ENCODE assay signal across 38 cellular contexts in genomic region chr22:32249231-32249630, GRCh38. TPM values are rescaled to one million over a fixed set of nuclear protein-coding genes. Genes with fewer than 3 reads are reported as not detected.
"Had no signal": no experiment of that assay in that cellular context is flagged by ENCODE, and none has a peak within 500 bp of the region (broad histone marks: within the 10 kb centered on the region; RNA-seq: fewer than 3 reads in every experiment).

No MANE protein-coding gene starts in this region.

- FAIRE-seq: astrocyte, TTC549 had no signal

- H3K4me3 Mint-ChIP-seq: activated B cell treated with CpG ODN at 0.5 μM for 24 hours; activated CD4-positive, alpha-beta memory T cell treated with anti-CD3 and anti-CD28 coated beads for 36 hours; activated CD4-positive, alpha-beta T cell treated with anti-CD3 and anti-CD28 coated beads, Interleukin-2, amount 10 ng/mL, durations not matched to agents 24 days and 14 days; activated CD8-positive, alpha-beta T cell treated with anti-CD3 and anti-CD28 coated beads for 36 hours; activated naive CD8-positive, alpha-beta T cell treated with anti-CD3 and anti-CD28 coated beads for 36 hours; activated T-cell treated with anti-CD3 and anti-CD28 coated beads, Interleukin-2, amount 50 U/mL, for 4 hours; activated T-cell treated with anti-CD3 and anti-CD28 coated beads, Interleukin-2, amount 50 U/mL, for 72 hours; activated T-helper 1 cell treated with anti-CD3 and anti-CD28 coated beads, Interleukin-12 subunit alpha, Interleukin-12 subunit beta, Interleukin-2, Interleukin-4 antibody, amounts not matched to agents 30 ng/mL and 10 ng/mL and 1 ng/mL, durations not matched to agents 14 hours and 24 hours and 36 hours; activated T-helper 17 cell treated with anti-CD3 and anti-CD28 coated beads, Interleukin-2, amount 50 U/mL, for 72 hours; T-helper 1 cell treated with Interleukin-12 subunit alpha and Interleukin-12 subunit beta and Interleukin-4 antibody, amounts not matched to agents 30 μg/mL and 1 μg/mL, for 36 hours; T-helper 2 cell treated with Interferon-gamma antibody and Interleukin-4, amounts not matched to agents 5 μg/mL and 100 μg/mL, for 36 hours had no signal

- H3K27ac ChIP-seq: adrenal gland, body of pancreas, brain microvascular endothelial cell, breast epithelium, VCaP had no signal

- H3K36me3 ChIP-seq: adrenal gland, brain microvascular endothelial cell, breast epithelium had no signal

- H3K4me1 ChIP-seq: adrenal gland, body of pancreas, breast epithelium had no signal

- H3K27me3 ChIP-seq: adrenal gland, body of pancreas, brain microvascular endothelial cell, breast epithelium had no signal

- DNase-seq: activated B cell treated with CpG ODN at 0.5 μM for 24 hours; activated CD4-positive, alpha-beta memory T cell treated with anti-CD3 and anti-CD28 coated beads for 36 hours; activated CD4-positive, alpha-beta T cell treated with anti-CD3 and anti-CD28 coated beads for 4 hours; activated CD4-positive, alpha-beta T cell treated with anti-CD3 and anti-CD28 coated beads, Interleukin-2, amount 10 ng/mL, durations not matched to agents 24 days and 14 days; activated CD4-positive, alpha-beta T cell treated with anti-CD3 and anti-CD28 coated beads, Interleukin-2, amount 50 U/mL, for 1 hour; activated CD4-positive, alpha-beta T cell treated with anti-CD3 and anti-CD28 coated beads, Interleukin-2, amount 50 U/mL, for 4 hours; activated CD4-positive, CD25-positive, alpha-beta regulatory T cell treated with anti-CD3 and anti-CD28 coated beads, Interleukin-2, amount 50 U/mL, for 72 hours; activated CD8-positive, alpha-beta memory T cell treated with anti-CD3 and anti-CD28 coated beads, Interleukin-2, amount 50 U/mL, for 4 hours; activated CD8-positive, alpha-beta T cell treated with anti-CD3 and anti-CD28 coated beads for 36 hours; activated effector memory CD4-positive, alpha-beta T cell treated with anti-CD3 and anti-CD28 coated beads, Interleukin-2, amount 50 U/mL, for 16 hours; activated naive CD4-positive, alpha-beta T cell treated with anti-CD3 and anti-CD28 coated beads, Interleukin-2, amount 50 U/mL, for 16 hours; activated naive CD4-positive, alpha-beta T cell treated with Interleukin-2 at 50 U/mL for 16 hours; activated naive CD8-positive, alpha-beta T cell treated with anti-CD3 and anti-CD28 coated beads for 36 hours; activated T-cell treated with anti-CD3 and anti-CD28 coated beads for 4 hours; activated T-cell treated with anti-CD3 and anti-CD28 coated beads, Interleukin-2, amount 50 U/mL, for 1 hour; activated T-cell treated with anti-CD3 and anti-CD28 coated beads, Interleukin-2, amount 50 U/mL, for 4 hours; activated T-cell treated with anti-CD3 and anti-CD28 coated beads, Interleukin-2, amount 50 U/mL, for 72 hours; adrenal gland; amniotic stem cell; aorta; body of pancreas; brain microvascular endothelial cell; central memory CD4-positive, alpha-beta T cell; SW 1271; T-helper 1 cell; T-helper 2 cell; T-helper 9 cell had no signal

- H3K4me1 Mint-ChIP-seq: activated B cell treated with CpG ODN at 0.5 μM for 24 hours; activated CD4-positive, alpha-beta T cell treated with anti-CD3 and anti-CD28 coated beads, Interleukin-2, amount 10 ng/mL, durations not matched to agents 24 days and 14 days; activated naive CD8-positive, alpha-beta T cell treated with anti-CD3 and anti-CD28 coated beads for 36 hours; activated T-helper 17 cell treated with anti-CD3 and anti-CD28 coated beads, Interleukin-2, amount 50 U/mL, for 72 hours had no signal

- H3K9me3 ChIP-seq: adrenal gland, body of pancreas, breast epithelium had no signal

- H3K27ac Mint-ChIP-seq: activated B cell treated with CpG ODN at 0.5 μM for 24 hours; activated CD4-positive, alpha-beta memory T cell treated with anti-CD3 and anti-CD28 coated beads for 36 hours; activated CD4-positive, alpha-beta T cell treated with anti-CD3 and anti-CD28 coated beads, Interleukin-2, amount 10 ng/mL, durations not matched to agents 24 days and 14 days; activated CD8-positive, alpha-beta T cell treated with anti-CD3 and anti-CD28 coated beads for 36 hours; activated naive CD4-positive, alpha-beta T cell treated with anti-CD3 and anti-CD28 coated beads, Interleukin-2, amount 50 U/mL, for 72 hours; activated naive CD8-positive, alpha-beta T cell treated with anti-CD3 and anti-CD28 coated beads for 36 hours; activated T-cell treated with anti-CD3 and anti-CD28 coated beads, Interleukin-2, amount 50 U/mL, for 72 hours; activated T-helper 1 cell treated with anti-CD3 and anti-CD28 coated beads, Interleukin-12 subunit alpha, Interleukin-12 subunit beta, Interleukin-2, Interleukin-4 antibody, amounts not matched to agents 30 ng/mL and 10 ng/mL and 1 ng/mL, durations not matched to agents 14 hours and 24 hours and 36 hours; activated T-helper 17 cell treated with anti-CD3 and anti-CD28 coated beads, Interleukin-2, amount 50 U/mL, for 72 hours; T-helper 1 cell treated with Interleukin-12 subunit alpha and Interleukin-12 subunit beta and Interleukin-4 antibody, amounts not matched to agents 30 μg/mL and 1 μg/mL, for 36 hours; T-helper 2 cell treated with Interferon-gamma antibody and Interleukin-4, amounts not matched to agents 5 μg/mL and 100 μg/mL, for 36 hours had no signal

- H3K9me3 Mint-ChIP-seq: activated B cell treated with CpG ODN at 0.5 μM for 24 hours; activated CD4-positive, alpha-beta memory T cell treated with anti-CD3 and anti-CD28 coated beads for 36 hours; activated CD4-positive, alpha-beta T cell treated with anti-CD3 and anti-CD28 coated beads, Interleukin-2, amount 10 ng/mL, durations not matched to agents 24 days and 14 days; activated CD8-positive, alpha-beta T cell treated with anti-CD3 and anti-CD28 coated beads for 36 hours; activated naive CD4-positive, alpha-beta T cell treated with anti-CD3 and anti-CD28 coated beads, Interleukin-2, amount 50 U/mL, for 72 hours; activated naive CD8-positive, alpha-beta T cell treated with anti-CD3 and anti-CD28 coated beads for 36 hours; activated T-cell treated with anti-CD3 and anti-CD28 coated beads, Interleukin-2, amount 50 U/mL, for 4 hours; activated T-cell treated with anti-CD3 and anti-CD28 coated beads, Interleukin-2, amount 50 U/mL, for 72 hours; activated T-helper 1 cell treated with anti-CD3 and anti-CD28 coated beads, Interleukin-12 subunit alpha, Interleukin-12 subunit beta, Interleukin-2, Interleukin-4 antibody, amounts not matched to agents 30 ng/mL and 10 ng/mL and 1 ng/mL, durations not matched to agents 14 hours and 24 hours and 36 hours; activated T-helper 17 cell treated with anti-CD3 and anti-CD28 coated beads, Interleukin-2, amount 50 U/mL, for 72 hours; T-helper 1 cell treated with Interleukin-12 subunit alpha and Interleukin-12 subunit beta and Interleukin-4 antibody, amounts not matched to agents 30 μg/mL and 1 μg/mL, for 36 hours; T-helper 2 cell treated with Interferon-gamma antibody and Interleukin-4, amounts not matched to agents 5 μg/mL and 100 μg/mL, for 36 hours had no signal

- ATAC-seq: activated CD8-positive, alpha-beta T cell treated with anti-CD3 and anti-CD28 coated beads for 36 hours; activated naive CD4-positive, alpha-beta T cell treated with anti-CD3 and anti-CD28 coated beads, Interleukin-2, amount 50 U/mL, for 72 hours; activated T-cell treated with anti-CD3 and anti-CD28 coated beads, Interleukin-2, amount 50 U/mL, for 4 hours; activated T-cell treated with anti-CD3 and anti-CD28 coated beads, Interleukin-2, amount 50 U/mL, for 72 hours; activated T-helper 17 cell treated with anti-CD3 and anti-CD28 coated beads, Interleukin-2, amount 50 U/mL, for 72 hours; body of pancreas had no signal

- H3K36me3 Mint-ChIP-seq: activated CD4-positive, alpha-beta memory T cell treated with anti-CD3 and anti-CD28 coated beads for 36 hours; activated naive CD4-positive, alpha-beta T cell treated with anti-CD3 and anti-CD28 coated beads, Interleukin-2, amount 50 U/mL, for 72 hours; activated naive CD8-positive, alpha-beta T cell treated with anti-CD3 and anti-CD28 coated beads for 36 hours had no signal

- H3K4me3 ChIP-seq: adrenal gland, body of pancreas, breast epithelium had no signal

RNA-seq across cellular contexts. Expression of gene SLC5A4, which starts 5.9 kb away (rescaled TPM):
- total RNA-seq: activated B cell treated with CpG ODN at 0.5 μM for 24 hours; activated CD4-positive, alpha-beta memory T cell treated with anti-CD3 and anti-CD28 coated beads for 36 hours; activated CD4-positive, alpha-beta T cell treated with anti-CD3 and anti-CD28 coated beads, Interleukin-2, amount 10 ng/mL, durations not matched to agents 24 days and 14 days; activated CD8-positive, alpha-beta memory T cell treated with anti-CD3 and anti-CD28 coated beads for 36 hours; activated CD8-positive, alpha-beta T cell treated with anti-CD3 and anti-CD28 coated beads for 36 hours; activated naive CD4-positive, alpha-beta T cell treated with anti-CD3 and anti-CD28 coated beads, Interleukin-2, amount 50 U/mL, for 72 hours; activated naive CD8-positive, alpha-beta T cell treated with anti-CD3 and anti-CD28 coated beads for 36 hours; activated T-cell treated with anti-CD3 and anti-CD28 coated beads, Interleukin-2, amount 50 U/mL, for 4 hours; activated T-cell treated with anti-CD3 and anti-CD28 coated beads, Interleukin-2, amount 50 U/mL, for 72 hours; activated T-helper 1 cell treated with anti-CD3 and anti-CD28 coated beads, Interleukin-12 subunit alpha, Interleukin-12 subunit beta, Interleukin-2, Interleukin-4 antibody, amounts not matched to agents 30 ng/mL and 10 ng/mL and 1 ng/mL, durations not matched to agents 14 hours and 24 hours and 36 hours; activated T-helper 17 cell treated with anti-CD3 and anti-CD28 coated beads, Interleukin-2, amount 50 U/mL, for 72 hours had no signal

RNA-seq across cellular contexts. Expression of gene RFPL2, which starts 44.4 kb away (rescaled TPM):
- total RNA-seq: activated B cell treated with CpG ODN at 0.5 μM for 24 hours; activated CD4-positive, alpha-beta T cell treated with anti-CD3 and anti-CD28 coated beads, Interleukin-2, amount 10 ng/mL, durations not matched to agents 24 days and 14 days; activated CD8-positive, alpha-beta T cell treated with anti-CD3 and anti-CD28 coated beads for 36 hours; activated naive CD8-positive, alpha-beta T cell treated with anti-CD3 and anti-CD28 coated beads for 36 hours; activated T-cell treated with anti-CD3 and anti-CD28 coated beads, Interleukin-2, amount 50 U/mL, for 4 hours; adrenal gland; aorta; body of pancreas; cardiac septum had no signal
- polyA plus RNA-seq: aorta had no signal
